ENCODE assay signal across 9 cellular contexts in the genomic region with DNA sequence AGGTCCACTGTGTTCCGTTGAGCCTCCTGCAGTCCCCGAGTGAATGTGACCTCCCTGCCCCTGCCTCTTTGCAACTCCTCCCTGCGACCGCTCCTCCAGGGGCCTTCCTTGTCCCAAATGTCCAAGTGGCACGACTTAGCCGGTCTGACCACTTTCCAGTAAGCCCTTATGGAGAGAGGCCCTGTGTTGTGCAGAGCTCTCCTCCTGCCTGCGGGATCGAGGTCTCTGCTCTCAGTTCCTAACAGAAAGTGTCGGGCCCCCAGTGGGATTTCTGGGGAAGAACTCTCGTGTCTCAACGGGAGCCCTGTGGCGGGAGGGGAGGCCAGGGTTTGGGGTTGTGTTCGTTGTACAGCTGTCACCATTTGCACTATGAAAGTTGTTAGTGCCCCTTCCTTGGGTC.
DNase-seq lines count a peak whose midpoint lies in the region; ATAC-seq, FAIRE-seq and TF ChIP-seq lines count a peak whose summit lies in the region.
"Had no signal": no experiment of that assay in that cellular context is flagged by ENCODE, and none has a peak within 500 bp of the region (broad histone marks: within the 10 kb centered on the region; RNA-seq: fewer than 3 reads in every experiment).

No MANE protein-coding gene starts in this region.

- no peak for ATAC-seq in activated naive CD8-positive, alpha-beta T cell treated with anti-CD3 and anti-CD28 coated beads, Interleukin-2, amount 10 ng/mL, durations not matched to agents 7 days and 5 days (ENCODE audit: low read depth)
- ATAC-seq in stimulated activated memory B cell treated with anti-CD40 and anti-IgM and Interleukin-4, amounts not matched to agents 10 μg/mL and 1 μg/mL and 100 μg/mL, for 72 hours, result no peak
- no peak for ATAC-seq in GM18520 (IDR thresholded peaks at IDR 0.05; ENCODE audit: unreplicated experiment)
- ATAC-seq in GM18519 (IDR thresholded peaks at IDR 0.05; ENCODE audit: low FRiP score, unreplicated experiment), result no peak
- no peak for ATAC-seq in HG02973 (IDR thresholded peaks at IDR 0.05; ENCODE audit: unreplicated experiment)

- POLR2A ChIA-PET in activated naive CD8-positive, alpha-beta T cell treated with anti-CD3 and anti-CD28 coated beads, Interleukin-2, amount 10 ng/mL, durations not matched to agents 7 days and 5 days (lab: Charles Lee), result interaction anchor here (0.6 to 5.9 kb wide), 18 partner anchors 13 to 82 kb away, joined by 3 to 84 read pairs (median 6); no protein-coding TSS in a partner anchor

- H3K4me3 Mint-ChIP-seq in activated naive CD8-positive, alpha-beta T cell treated with anti-CD3 and anti-CD28 coated beads, Interleukin-2, amount 10 ng/mL, durations not matched to agents 7 days and 5 days, result peak overlapping the region; percentile 96
- H3K4me3 Mint-ChIP-seq in stimulated activated memory B cell treated with anti-CD40 and anti-IgM and Interleukin-4, amounts not matched to agents 10 μg/mL and 1 μg/mL and 100 μg/mL, for 72 hours, result peak overlapping the region; percentile 71

- no peaks in the 10 kb centered on the region for H3K36me3 ChIP-seq in kidney (ENCODE audit: control insufficient read depth in 1 of 2, insufficient read depth in 2 of 2, low read length in 2 of 2)

- peak overlapping the region; percentile 97 for H3K27ac ChIP-seq in kidney (ENCODE audit: low read depth in 2 of 2, low read length in 2 of 2)

- no peaks in the 10 kb centered on the region for H3K9me3 Mint-ChIP-seq in activated naive CD8-positive, alpha-beta T cell treated with anti-CD3 and anti-CD28 coated beads, Interleukin-2, amount 10 ng/mL, durations not matched to agents 7 days and 5 days
- no peaks in the 10 kb centered on the region for H3K9me3 Mint-ChIP-seq in stimulated activated memory B cell treated with anti-CD40 and anti-IgM and Interleukin-4, amounts not matched to agents 10 μg/mL and 1 μg/mL and 100 μg/mL, for 72 hours

- H3K9me3 ChIP-seq in kidney (ENCODE audit: control insufficient read depth in 1 of 2, low read length in 2 of 2), result no peaks in the 10 kb centered on the region

- H3K4me1 Mint-ChIP-seq in activated naive CD8-positive, alpha-beta T cell treated with anti-CD3 and anti-CD28 coated beads, Interleukin-2, amount 10 ng/mL, durations not matched to agents 7 days and 5 days, result peaks cover 52% of the 10 kb centered on the region
- H3K4me1 Mint-ChIP-seq in stimulated activated memory B cell treated with anti-CD40 and anti-IgM and Interleukin-4, amounts not matched to agents 10 μg/mL and 1 μg/mL and 100 μg/mL, for 72 hours, result peaks cover 66% of the 10 kb centered on the region

- DNase-seq in NCI-H510A treated with DMSO at 0.1 percent for 48 hours (lab: John Stamatoyannopoulos, UW) (peak; percentile 36), NCI-H510A (lab: John Stamatoyannopoulos, UW) (no peak), kidney (no peak)
- no peak for DNase-seq in activated naive CD8-positive, alpha-beta T cell treated with anti-CD3 and anti-CD28 coated beads, Interleukin-2, amount 10 ng/mL, durations not matched to agents 7 days and 5 days
- DNase-seq: 8988T had no signal

- peaks cover 38 to 60% of the 10 kb centered on the region in 2 donors for H3K4me1 ChIP-seq in kidney (ENCODE audit: control insufficient read depth in 1 of 2, insufficient read depth in 1 of 2, low read depth in 1 of 2, low read length in 2 of 2)

- peak overlapping the region; percentile 75 to 76 for H3K4me3 ChIP-seq in kidney (ENCODE audit: low read length in 2 of 2)

- TF ChIP-seq CTCF in kidney (IDR thresholded peaks at IDR 0.05; ENCODE audit: borderline replicate concordance, extremely low read depth, insufficient read depth), result no peak

- intact Hi-C loops in kidney (cut with DNase I), result no loop called here

- peaks cover 14% of the 10 kb centered on the region for H3K36me3 Mint-ChIP-seq in activated naive CD8-positive, alpha-beta T cell treated with anti-CD3 and anti-CD28 coated beads, Interleukin-2, amount 10 ng/mL, durations not matched to agents 7 days and 5 days
- H3K36me3 Mint-ChIP-seq in stimulated activated memory B cell treated with anti-CD40 and anti-IgM and Interleukin-4, amounts not matched to agents 10 μg/mL and 1 μg/mL and 100 μg/mL, for 72 hours, result no peaks in the 10 kb centered on the region

- no peak for FAIRE-seq in kidney (lab: Jason Lieb, UNC)

- H3K27ac Mint-ChIP-seq in activated naive CD8-positive, alpha-beta T cell treated with anti-CD3 and anti-CD28 coated beads, Interleukin-2, amount 10 ng/mL, durations not matched to agents 7 days and 5 days, result peak overlapping the region; percentile 98
- peak overlapping the region; percentile 1 for H3K27ac Mint-ChIP-seq in stimulated activated memory B cell treated with anti-CD40 and anti-IgM and Interleukin-4, amounts not matched to agents 10 μg/mL and 1 μg/mL and 100 μg/mL, for 72 hours

- H3K27me3 Mint-ChIP-seq in activated naive CD8-positive, alpha-beta T cell treated with anti-CD3 and anti-CD28 coated beads, Interleukin-2, amount 10 ng/mL, durations not matched to agents 7 days and 5 days, result no peaks in the 10 kb centered on the region
- no peaks in the 10 kb centered on the region for H3K27me3 Mint-ChIP-seq in stimulated activated memory B cell treated with anti-CD40 and anti-IgM and Interleukin-4, amounts not matched to agents 10 μg/mL and 1 μg/mL and 100 μg/mL, for 72 hours

- peak overlapping the region; percentile 16 to 89 for H3K9ac ChIP-seq in kidney (ENCODE audit: low read length in 2 of 2)
